In the genomic region with DNA sequence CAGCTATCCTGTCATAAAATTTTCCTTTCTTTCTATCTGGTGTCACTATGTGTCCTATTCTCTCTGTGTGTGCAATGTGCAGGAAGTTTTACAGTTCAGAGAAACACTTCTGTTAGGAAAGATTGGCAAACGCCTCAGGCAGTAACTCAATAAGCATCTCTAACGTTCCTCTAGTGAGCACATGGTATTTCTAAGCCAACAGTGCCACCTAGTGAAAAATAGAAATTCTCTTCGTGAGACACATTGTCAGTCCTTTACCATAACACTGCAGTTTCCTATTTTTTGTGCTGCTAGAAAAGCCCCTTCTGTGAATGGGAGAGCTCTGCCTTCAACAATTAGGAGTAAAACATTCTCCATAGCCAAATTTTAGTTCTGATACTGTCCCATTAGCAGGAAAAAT, we compare ENCODE assay signal across 9 cellular contexts. TPM values are rescaled to one million over a fixed set of nuclear protein-coding genes. Genes with fewer than 3 reads are reported as not detected.
DNase-seq lines count a peak whose midpoint lies in the region; ATAC-seq, FAIRE-seq and TF ChIP-seq lines count a peak whose summit lies in the region.
"Had no signal": no experiment of that assay in that cellular context is flagged by ENCODE, and none has a peak within 500 bp of the region (broad histone marks: within the 10 kb centered on the region; RNA-seq: fewer than 3 reads in every experiment).

No MANE protein-coding gene starts in this region.

- no peak overlapping the region for H3K4me2 ChIP-seq in GM23338

- H3K27me3 ChIP-seq in GM23338 (ENCODE audit: insufficient read depth): no peaks in the 10 kb centered on the region
- no peaks in the 10 kb centered on the region for H3K27me3 ChIP-seq in left ventricle myocardium inferior (ENCODE audit: low read depth)

- no peaks in the 10 kb centered on the region for H3K4me1 Mint-ChIP-seq in GM23338

- H2AFZ ChIP-seq in GM23338: no peak overlapping the region

- H3K27me3 Mint-ChIP-seq in GM23338 (ENCODE audit: insufficient read depth, low read depth, poor library complexity): peaks cover 2% of the 10 kb centered on the region

- H3K9me3 Mint-ChIP-seq in GM23338: peaks cover 94% of the 10 kb centered on the region

- intact Hi-C loops in left ventricle myocardium inferior (cut with micrococcal nuclease): no loop called here

- no peak overlapping the region for H3K4me3 Mint-ChIP-seq in GM23338

- DNase-seq in GM23338 (ENCODE audit: low spot score): peak; percentile 78
- DNase-seq in SK-MEL-5 (ENCODE audit: low read depth, low spot score): peak; percentile 58
- no peak for DNase-seq in left ventricle myocardium inferior
- no peak for DNase-seq in GM12891 (ENCODE audit: insufficient read length, low spot score)

- H3K9me2 ChIP-seq in GM23338 (ENCODE audit: insufficient read depth): no peaks in the 10 kb centered on the region

- in situ Hi-C loops in SK-MEL-5 (cut with HindIII; ENCODE audit: low pct_unique_long_range_greater_than_20kb, low sequenced_read_pairs): no loop called here

- H3K9me3 ChIP-seq in left ventricle myocardium inferior (replicated peaks): peaks cover 10% of the 10 kb centered on the region

- H3K4me3 ChIP-seq in GM23338 (no peak overlapping the region), left ventricle myocardium inferior (no peak overlapping the region)

- H3K27ac Mint-ChIP-seq in GM23338: no peak overlapping the region

- H3F3A ChIP-seq in GM23338 (replicated peaks; ENCODE audit: low read depth): no peaks in the 10 kb centered on the region

- no peaks in the 10 kb centered on the region for H4K20me1 ChIP-seq in GM23338 (replicated peaks; ENCODE audit: insufficient read depth)

- no peak for ATAC-seq in GM23338
- ATAC-seq in HG02938 (IDR thresholded peaks at IDR 0.05; ENCODE audit: unreplicated experiment): no peak
- no peak for ATAC-seq in GM21515 (IDR thresholded peaks at IDR 0.05; ENCODE audit: unreplicated experiment)
- ATAC-seq in HG03460 (IDR thresholded peaks at IDR 0.05; ENCODE audit: unreplicated experiment): no peak

- TF ChIP-seq CTCF in GM23338 (conservative IDR thresholded peaks at IDR 0.05; ENCODE audit: low read depth in 2 of 2) (peak; percentile 60 to 63), left ventricle myocardium inferior (IDR thresholded peaks at IDR 0.05; ENCODE audit: borderline replicate concordance) (peak; percentile 60)

- FAIRE-seq in A204.1 (lab: Jason Lieb, UNC) (peak; percentile 6), GM12891 (lab: Jason Lieb, UNC) (no peak)

- H3K79me2 ChIP-seq in GM23338 (replicated peaks; ENCODE audit: insufficient read depth): no peaks in the 10 kb centered on the region

- peaks cover 33% of the 10 kb centered on the region for H3K36me3 Mint-ChIP-seq in GM23338 (ENCODE audit: low read depth)

- no peak for TF ChIP-seq POLR2A in GM12891 (IDR thresholded peaks at IDR 0.05; ENCODE audit: low read depth, low read length)

- no peak overlapping the region for H3K27ac ChIP-seq in GM23338 (ENCODE audit: low read depth)
- H3K27ac ChIP-seq in left ventricle myocardium inferior (replicated peaks): no peak overlapping the region

- H3K36me3 ChIP-seq in GM23338 (ENCODE audit: insufficient read depth) (no peaks in the 10 kb centered on the region; the same call in 1 of the 2 replicates), left ventricle myocardium inferior (no peaks in the 10 kb centered on the region)

- H3K4me1 ChIP-seq in GM23338 (ENCODE audit: insufficient read depth) (no peaks in the 10 kb centered on the region), left ventricle myocardium inferior (no peaks in the 10 kb centered on the region)

TF ChIP-seq in GM23338, 12 proteins besides CTCF, POLR2A, EP300 and RAD21:
- TF ChIP-seq JUNB (IDR thresholded peaks at IDR 0.05; ENCODE audit: unreplicated experiment): no peak
- TF ChIP-seq EZH2 (IDR thresholded peaks at IDR 0.05; ENCODE audit: low read depth, unreplicated experiment): no peak
- no peak for TF ChIP-seq ZNF331 (CRISPR knock-in tag; IDR thresholded peaks at IDR 0.05; ENCODE audit: low read depth)
- TF ChIP-seq NANOG (IDR thresholded peaks at IDR 0.05; ENCODE audit: borderline replicate concordance): no peak
- no peak for TF ChIP-seq CREB1 (CRISPR knock-in tag; IDR thresholded peaks at IDR 0.05; ENCODE audit: low read depth)
- TF ChIP-seq ETS1 (IDR thresholded peaks at IDR 0.05): no peak
- TF ChIP-seq EZH2phosphoT487 (IDR thresholded peaks at IDR 0.05; ENCODE audit: unreplicated experiment): no peak
- TF ChIP-seq ZNF114 (CRISPR knock-in tag; IDR thresholded peaks at IDR 0.05): no peak

TF ChIP-seq in GM12891, 5 proteins besides CTCF, POLR2A, EP300 and RAD21:
- TF ChIP-seq TAF1 (IDR thresholded peaks at IDR 0.05; ENCODE audit: low read depth, low read length) (no peak), POU2F2 (IDR thresholded peaks at IDR 0.05; ENCODE audit: low read depth, low read length) (no peak), POLR2AphosphoS5 (IDR thresholded peaks at IDR 0.05; ENCODE audit: low read depth, low read length) (no peak), PAX5 (IDR thresholded peaks at IDR 0.05; ENCODE audit: insufficient read depth, low read length, severe bottlenecking) (no peak), SPI1 (IDR thresholded peaks at IDR 0.05; ENCODE audit: low read depth, low read length) (no peak)

RNA-seq across cellular contexts. Expression of gene ZNF723, which starts 50.7 kb away (rescaled TPM):
- total RNA-seq in GM23338 (2014; rRNA removed; shearing (Covaris generic)): 0.59 TPM in 1 of 2 replicates, not detected in the other
- polyA plus RNA-seq in GM23338 (2016; fragmentation: Nextera tagmentation; extraction: Ambion mirVana): 0.29 TPM in 1 of 2 replicates, not detected in the other
- not detected in 2 replicates for total RNA-seq in SK-MEL-5 (2014; rRNA removed; shearing (Covaris generic))
- polyA plus RNA-seq in SK-MEL-5 (2015; cell fraction: cytosol; rRNA removed): 0.06 TPM in 1 of 2 replicates, not detected in the other
- polyA plus RNA-seq in SK-MEL-5 (2015; cell fraction: nucleus; rRNA removed): not detected in 2 replicates
- total RNA-seq in left ventricle myocardium inferior: not detected
- polyA plus RNA-seq in GM12891 (2012; ENCODE audit: low read depth, missing spikeins): not detected
- total RNA-seq: subcutaneous adipose tissue had no signal

Comparison
In these comparisons a context has a peak if more than half of its experiments do, and no peak if none do; other contexts are left out.
1. DNase-seq: peak in GM23338 (single experiment) and SK-MEL-5 (single experiment); none in left ventricle myocardium inferior (single experiment) and GM12891 (single experiment).